ENCODE assay signal across 23 cellular contexts in genomic region chr18:57716550-57716949, GRCh38.
"Had no signal": no experiment of that assay in that cellular context is flagged by ENCODE, and none has a peak within 500 bp of the region (broad histone marks: within the 10 kb centered on the region; RNA-seq: fewer than 3 reads in every experiment).

No MANE protein-coding gene starts in this region.

- DNase-seq: cortex of kidney; effector memory CD8-positive, alpha-beta T cell; hypothalamus; immature natural killer cell; islet precursor cell; kidney glomerular epithelial cell; left colon; left ventricle myocardium inferior; lower lobe of right lung; stimulated activated CD4-positive, alpha-beta T cell treated with anti-CD3 and anti-CD28 coated beads, Interleukin-2, amount 100 ng/mL, for 24 hours; stimulated activated CD4-positive, alpha-beta T cell treated with anti-CD3 and anti-CD28 coated beads, Interleukin-4, amount 100 ng/mL, for 24 hours; stimulated activated naive CD4-positive, alpha-beta T cell treated with Interleukin-2 at 50 U/mL for 16 hours; stomach; thyroid gland; trophoblast cell had no signal

- H3K36me3 ChIP-seq: left ventricle myocardium inferior, lower lobe of right lung, neutrophil, right atrium auricular region, thyroid gland had no signal

- H3K27ac ChIP-seq: left ventricle myocardium inferior, lower lobe of right lung, neutrophil, parathyroid adenoma, right atrium auricular region, thyroid gland had no signal

- ATAC-seq: effector memory CD8-positive, alpha-beta T cell; left colon; lower lobe of right lung; natural killer cell treated with Interleukin-12 subunit alpha and Interleukin-12 subunit beta and Interleukin-15 and Interleukin-18, amount 100 ng/mL, for 72 hours; sciatic nerve; stimulated activated effector memory CD8-positive, alpha-beta T cell treated with anti-CD3 and anti-CD28 coated beads, Interleukin-12 subunit alpha, Interleukin-12 subunit beta, amount 100 ng/mL, for 72 hours had no signal

- H3K27me3 ChIP-seq: neutrophil, right atrium auricular region, stomach, thyroid gland had no signal

- H3K27ac Mint-ChIP-seq: effector memory CD8-positive, alpha-beta T cell; immature natural killer cell; natural killer cell treated with Interleukin-12 subunit alpha and Interleukin-12 subunit beta and Interleukin-15 and Interleukin-18, amount 100 ng/mL, for 72 hours; progenitor cell of endocrine pancreas; stimulated activated effector memory CD8-positive, alpha-beta T cell treated with anti-CD3 and anti-CD28 coated beads, Interleukin-12 subunit alpha, Interleukin-12 subunit beta, amount 100 ng/mL, for 72 hours had no signal

- H3K4me1 Mint-ChIP-seq: stimulated activated effector memory CD8-positive, alpha-beta T cell treated with anti-CD3 and anti-CD28 coated beads, Interleukin-12 subunit alpha, Interleukin-12 subunit beta, amount 100 ng/mL, for 72 hours had no signal

- H3K4me3 ChIP-seq: left ventricle myocardium inferior, lower lobe of right lung, right atrium auricular region, stomach, thyroid gland had no signal

- H3K9me3 ChIP-seq: neutrophil, right atrium auricular region, stomach, thyroid gland had no signal

- H3K4me3 Mint-ChIP-seq: effector memory CD8-positive, alpha-beta T cell; immature natural killer cell; natural killer cell treated with Interleukin-12 subunit alpha and Interleukin-12 subunit beta and Interleukin-15 and Interleukin-18, amount 100 ng/mL, for 72 hours; neural crest cell; stimulated activated effector memory CD8-positive, alpha-beta T cell treated with anti-CD3 and anti-CD28 coated beads, Interleukin-12 subunit alpha, Interleukin-12 subunit beta, amount 100 ng/mL, for 72 hours had no signal

- H2AFZ ChIP-seq: parathyroid adenoma had no signal

- H3K36me3 Mint-ChIP-seq: stimulated activated effector memory CD8-positive, alpha-beta T cell treated with anti-CD3 and anti-CD28 coated beads, Interleukin-12 subunit alpha, Interleukin-12 subunit beta, amount 100 ng/mL, for 72 hours had no signal

- H3K4me1 ChIP-seq: parathyroid adenoma had no signal

- H3K27me3 Mint-ChIP-seq: effector memory CD8-positive, alpha-beta T cell; natural killer cell treated with Interleukin-12 subunit alpha and Interleukin-12 subunit beta and Interleukin-15 and Interleukin-18, amount 100 ng/mL, for 72 hours; progenitor cell of endocrine pancreas had no signal
